18 cellular contexts compared by ENCODE assay signal in genomic region chr16:4641876-4642275, GRCh38.
"Had no signal": no experiment of that assay in that cellular context is flagged by ENCODE, and none has a peak within 500 bp of the region (broad histone marks: within the 10 kb centered on the region; RNA-seq: fewer than 3 reads in every experiment).

No MANE protein-coding gene starts in this region.

- H3K4me3 Mint-ChIP-seq: type B pancreatic cell had no signal

- DNase-seq: dermis blood vessel endothelial cell; esophagus squamous epithelium; foreskin fibroblast; glutamatergic neuron; immature natural killer cell; left ventricle myocardium inferior; lower lobe of right lung; mesenchymal stem cell; midbrain; naive thymus-derived CD8-positive, alpha-beta T cell; ovary; small intestine; stimulated activated CD4-positive, alpha-beta T cell treated with anti-CD3 and anti-CD28 coated beads, Interleukin-2, amount 100 ng/mL, for 48 hours; stimulated activated naive CD4-positive, alpha-beta T cell treated with Interleukin-2 at 50 U/mL for 16 hours; thyroid gland had no signal

- H3K36me3 Mint-ChIP-seq: immature natural killer cell had no signal

- H3K27me3 ChIP-seq: esophagus squamous epithelium, gastroesophageal sphincter, ovary, thyroid gland, vagina had no signal

- H3K9me3 Mint-ChIP-seq: immature natural killer cell; naive thymus-derived CD8-positive, alpha-beta T cell; type B pancreatic cell had no signal

- H3K27ac ChIP-seq: esophagus squamous epithelium, gastroesophageal sphincter, left ventricle myocardium inferior, ovary, vagina had no signal

- H3K9me3 ChIP-seq: esophagus squamous epithelium, gastroesophageal sphincter, left ventricle myocardium inferior, lower lobe of right lung, ovary, thyroid gland, vagina had no signal

- H3K36me3 ChIP-seq: ovary, thyroid gland, vagina had no signal

- ATAC-seq: gastroesophageal sphincter had no signal

- H3K27me3 Mint-ChIP-seq: naive thymus-derived CD8-positive, alpha-beta T cell; type B pancreatic cell had no signal

- H3K4me3 ChIP-seq: esophagus squamous epithelium, gastroesophageal sphincter, left ventricle myocardium inferior, lower lobe of right lung, ovary, thyroid gland, vagina had no signal
